14 cellular contexts compared by ENCODE assay signal in genomic region chr19:2817237-2817829, GRCh38. TPM values are rescaled to one million over a fixed set of nuclear protein-coding genes. Genes with fewer than 3 reads are reported as not detected.
DNase-seq lines count a peak whose midpoint lies in the region; ATAC-seq, FAIRE-seq and TF ChIP-seq lines count a peak whose summit lies in the region.
"Not testable (repeated sequence)": the region's sequence is repeated elsewhere in the genome, so short reads cannot be mapped to it uniquely, and the experiment has no call there.
"Had no signal": no experiment of that assay in that cellular context is flagged by ENCODE, and none has a peak within 500 bp of the region (broad histone marks: within the 10 kb centered on the region; RNA-seq: fewer than 3 reads in every experiment).

No MANE protein-coding gene starts in this region.

- not testable (repeated sequence) for H3K27me3 ChIP-seq in H1 (replicated peaks in 1 of 4; ENCODE audit: control insufficient read depth in 3 of 4, extremely low read depth in 1 of 4, insufficient read depth in 3 of 4, low read length in 3 of 4)

- not testable (repeated sequence) for H2BK5ac ChIP-seq in H1 (ENCODE audit: low read depth, low read length)

- not testable (repeated sequence) for H3K79me2 ChIP-seq in H1 (ENCODE audit: control insufficient read depth in 1 of 2, insufficient read depth in 2 of 2, low read length in 2 of 2)

- intact Hi-C loops in Calu3 (cut with micrococcal nuclease; ENCODE audit: unreplicated experiment): not testable (repeated sequence)

- not testable (repeated sequence) for TF ChIP-seq RAD21 in H1 (IDR thresholded peaks at IDR 0.05 in 1 of 2, conservative IDR thresholded peaks at IDR 0.05 in 1 of 2; ENCODE audit: low read depth in 2 of 2, low read length in 2 of 2)

- H3K18ac ChIP-seq in H1 (ENCODE audit: extremely low read depth, low read length): not testable (repeated sequence)

- H4K5ac ChIP-seq in H1 (ENCODE audit: insufficient read length, low read depth, low read length): not testable (repeated sequence)

- not testable (repeated sequence) for H2BK12ac ChIP-seq in H1 (ENCODE audit: low read depth, low read length)

- H3K36me3 ChIP-seq in HEK293 (ENCODE audit: control insufficient read depth in 2 of 2, insufficient read depth in 1 of 2, low read length in 2 of 2): peaks cover 0 to 22% of the 10 kb centered on the region in 2 experiments; a peak in 2 of 3 replicates
- peaks cover 2 to 17% (median 10%) of the 10 kb centered on the region in 4 experiments; a peak in 6 of 8 replicates for H3K36me3 ChIP-seq in H1 (ENCODE audit: control insufficient read depth in 2 of 4, insufficient read depth in 4 of 4, low read length in 3 of 4)

- not testable (repeated sequence) for H3K4me3 ChIP-seq in HEK293 (ENCODE audit: low read depth, low read length)
- H3K4me3 ChIP-seq in H1 (ENCODE audit: extremely low read depth in 1 of 4, insufficient read depth in 2 of 4, low read depth in 3 of 4, low read length in 4 of 4): peak overlapping the region in 1 of 4 experiments; percentile 43; a peak in 1 of 8 replicates

- H2AFZ ChIP-seq in H1 (ENCODE audit: low read length): not testable (repeated sequence)

- not testable (repeated sequence) for TF ChIP-seq EP300 in H1 (IDR thresholded peaks at IDR 0.05; ENCODE audit: borderline replicate concordance in 1 of 2, low read depth in 2 of 2, low read length in 2 of 2)

- not testable (repeated sequence) for FAIRE-seq in H1 (lab: Jason Lieb, UNC)

- H3K79me1 ChIP-seq in H1 (ENCODE audit: low read depth, low read length): not testable (repeated sequence)

- H3K4ac ChIP-seq in H1 (replicated peaks; ENCODE audit: insufficient read length, low read depth, low read length): not testable (repeated sequence)

- WGBS in H1 (ENCODE audit: extremely low coverage in 1 of 2, insufficient coverage in 1 of 2, insufficient read length in 1 of 2, insufficient replicate concordance in 2 of 2, low coverage in 1 of 2, low lambda C conversion rate in 2 of 2, missing lambda C conversion rate in 1 of 2), 2 experiments: 34% methylated on average over 22 of the region's 22 CpGs; no CpG with 5 or more reads in 1 of the 2 experiments

- not testable (repeated sequence) for H4K8ac ChIP-seq in H1 (ENCODE audit: extremely low read depth, insufficient read depth, low read length)

- H3K9me3 Mint-ChIP-seq in Calu3 (ENCODE audit: low read depth, unreplicated experiment); activated T-cell treated with anti-CD3 and anti-CD28 coated beads, Interleukin-2, amount 50 U/mL, for 72 hours; neural crest cell; stimulated activated naive B cell treated with anti-CD40 and anti-IgM and Interleukin-4, amounts not matched to agents 10 μg/mL and 1 μg/mL and 100 μg/mL, for 72 hours: not testable (repeated sequence)

- CTCF ChIA-PET in Calu3 (lab: Charles Lee): interaction anchor here (0.6 kb wide), 1 partner anchor 134 kb away, joined by 4 read pairs; no protein-coding TSS in a partner anchor
- CTCF ChIA-PET in HEK293 (lab: Yijun Ruan, JAX); H1 (lab: Charles Lee; ENCODE audit: partially characterized antibody): not testable (repeated sequence)

- H2AK5ac ChIP-seq in H1 (ENCODE audit: low read depth, low read length): not testable (repeated sequence)

- not testable (repeated sequence) for H4K20me1 ChIP-seq in H1 (replicated peaks in 1 of 2; ENCODE audit: control insufficient read depth in 1 of 2, insufficient read depth in 2 of 2, low read length in 2 of 2)

- H3K56ac ChIP-seq in H1 (replicated peaks; ENCODE audit: insufficient read length, low read depth, low read length): not testable (repeated sequence)

- peak; percentile 11 for DNase-seq in Calu3
- DNase-seq in RKO (ENCODE audit: low spot score): peak; percentile 79
- DNase-seq in activated T-cell treated with anti-CD3 and anti-CD28 coated beads, Interleukin-2, amount 50 U/mL, for 72 hours: peak; percentile 19 to 20
- peak in 1 of 2 experiments; percentile 70 for DNase-seq in H1 (ENCODE audit: low read depth in 1 of 2, low spot score in 2 of 2)
- DNase-seq in iPS-NIHi11 (ENCODE audit: low spot score): peak; percentile 16
- not testable (repeated sequence) for DNase-seq in neural crest cell (ENCODE audit: low read depth, low spot score); stimulated activated naive B cell treated with anti-CD40 and anti-IgM and Interleukin-4, amounts not matched to agents 10 μg/mL and 1 μg/mL and 100 μg/mL, for 72 hours

- not testable (repeated sequence) for H2BK15ac ChIP-seq in H1 (ENCODE audit: low read length)

- H2BK120ac ChIP-seq in H1 (replicated peaks; ENCODE audit: low read depth, low read length): not testable (repeated sequence)

- H3K23ac ChIP-seq in H1 (ENCODE audit: insufficient read length): not testable (repeated sequence)

- H3K4me3 Mint-ChIP-seq in Calu3 (ENCODE audit: low read depth, unreplicated experiment) (peak overlapping the region; percentile 32), neural crest cell (peak overlapping the region; percentile 81)
- not testable (repeated sequence) for H3K4me3 Mint-ChIP-seq in activated T-cell treated with anti-CD3 and anti-CD28 coated beads, Interleukin-2, amount 50 U/mL, for 72 hours; stimulated activated naive B cell treated with anti-CD40 and anti-IgM and Interleukin-4, amounts not matched to agents 10 μg/mL and 1 μg/mL and 100 μg/mL, for 72 hours

- BruUV-seq in Calu3 (replicated peaks; lab: Mats Ljungman, UMichigan): not testable (repeated sequence)

- not testable (repeated sequence) for ATAC-seq in activated T-cell treated with anti-CD3 and anti-CD28 coated beads, Interleukin-2, amount 50 U/mL, for 72 hours (replicated peaks in 1 of 2); stimulated activated naive B cell treated with anti-CD40 and anti-IgM and Interleukin-4, amounts not matched to agents 10 μg/mL and 1 μg/mL and 100 μg/mL, for 72 hours (replicated peaks)

- peak overlapping the region in 1 of 2 experiments; percentile 46; a peak in 1 of 4 replicates for H3K4me2 ChIP-seq in H1 (ENCODE audit: insufficient read depth in 1 of 2, low read depth in 2 of 2, low read length in 2 of 2)

- peak overlapping the region; percentile 50 for H3K27ac Mint-ChIP-seq in Calu3 (ENCODE audit: unreplicated experiment)
- peak overlapping the region; percentile 64 for H3K27ac Mint-ChIP-seq in activated T-cell treated with anti-CD3 and anti-CD28 coated beads, Interleukin-2, amount 50 U/mL, for 72 hours
- H3K27ac Mint-ChIP-seq in neural crest cell (ENCODE audit: unreplicated experiment): not testable (repeated sequence)
- peak overlapping the region; percentile 43 for H3K27ac Mint-ChIP-seq in stimulated activated naive B cell treated with anti-CD40 and anti-IgM and Interleukin-4, amounts not matched to agents 10 μg/mL and 1 μg/mL and 100 μg/mL, for 72 hours

- H3K9ac ChIP-seq in H1 (replicated peaks in 1 of 4; ENCODE audit: extremely low read depth in 1 of 4, low read depth in 3 of 4, low read length in 3 of 4): not testable (repeated sequence)

- H3K4me1 ChIP-seq in HEK293 (ENCODE audit: control insufficient read depth, insufficient read depth, low read length); H1 (replicated peaks in 1 of 4; ENCODE audit: control insufficient read depth in 3 of 4, insufficient read depth in 4 of 4, low read length in 3 of 4): not testable (repeated sequence)

- TF ChIP-seq CTCF in Calu3 (IDR thresholded peaks at IDR 0.05; ENCODE audit: unreplicated experiment); HEK293 (tag by site-specific recombination; IDR thresholded peaks at IDR 0.05); H1 (IDR thresholded peaks at IDR 0.05; ENCODE audit: control extremely low read depth in 1 of 3, insufficient read depth in 1 of 3, low read depth in 1 of 3, low read length in 3 of 3); neural crest cell (conservative IDR thresholded peaks at IDR 0.05): not testable (repeated sequence)

- not testable (repeated sequence) for H3K27ac ChIP-seq in HEK293 (ENCODE audit: extremely low read depth, low read depth, low read length); H1 (ENCODE audit: low read depth, low read length)

- POLR2A ChIA-PET in HEK293 (lab: Yijun Ruan, JAX): not testable (repeated sequence)
- POLR2A ChIA-PET in H1 (lab: Charles Lee; ENCODE audit: partially characterized antibody): interaction anchor here (0.7 kb wide), 1 partner anchor 180 kb away, joined by 4 read pairs; no protein-coding TSS in a partner anchor

- not testable (repeated sequence) for TF ChIP-seq POLR2A in H1 (IDR thresholded peaks at IDR 0.05; ENCODE audit: control extremely low read depth in 1 of 2, low read depth in 2 of 2, low read length in 2 of 2)

- not testable (repeated sequence) for H2BK20ac ChIP-seq in H1 (ENCODE audit: low read length)

- not testable (repeated sequence) for H3K14ac ChIP-seq in H1 (ENCODE audit: insufficient read length)

- not testable (repeated sequence) for H4K91ac ChIP-seq in H1 (replicated peaks; ENCODE audit: insufficient read length, low read length)

- H3K4me1 Mint-ChIP-seq in Calu3 (ENCODE audit: low read depth, unreplicated experiment); neural crest cell: not testable (repeated sequence)
- peaks cover 20% of the 10 kb centered on the region for H3K4me1 Mint-ChIP-seq in activated T-cell treated with anti-CD3 and anti-CD28 coated beads, Interleukin-2, amount 50 U/mL, for 72 hours (ENCODE audit: low read depth)
- peaks cover 10 to 20% of the 10 kb centered on the region in 2 donors for H3K4me1 Mint-ChIP-seq in stimulated activated naive B cell treated with anti-CD40 and anti-IgM and Interleukin-4, amounts not matched to agents 10 μg/mL and 1 μg/mL and 100 μg/mL, for 72 hours

- peaks cover 30% of the 10 kb centered on the region for H3K36me3 Mint-ChIP-seq in Calu3 (ENCODE audit: insufficient read depth, unreplicated experiment)
- H3K36me3 Mint-ChIP-seq in activated T-cell treated with anti-CD3 and anti-CD28 coated beads, Interleukin-2, amount 50 U/mL, for 72 hours (ENCODE audit: insufficient read depth in 2 of 2); neural crest cell (ENCODE audit: low read depth): not testable (repeated sequence)
- H3K36me3 Mint-ChIP-seq in stimulated activated naive B cell treated with anti-CD40 and anti-IgM and Interleukin-4, amounts not matched to agents 10 μg/mL and 1 μg/mL and 100 μg/mL, for 72 hours: peaks cover 17 to 23% of the 10 kb centered on the region in 2 donors

- not testable (repeated sequence) for H3K23me2 ChIP-seq in H1 (ENCODE audit: low read depth, low read length)

- H3K27me3 Mint-ChIP-seq in Calu3 (ENCODE audit: unreplicated experiment); activated T-cell treated with anti-CD3 and anti-CD28 coated beads, Interleukin-2, amount 50 U/mL, for 72 hours (ENCODE audit: low read depth); neural crest cell (ENCODE audit: low read depth); stimulated activated naive B cell treated with anti-CD40 and anti-IgM and Interleukin-4, amounts not matched to agents 10 μg/mL and 1 μg/mL and 100 μg/mL, for 72 hours: not testable (repeated sequence)

- H3K9me3 ChIP-seq in HEK293 (ENCODE audit: control insufficient read depth, insufficient read depth, low read depth, low read length); H1 (ENCODE audit: insufficient read depth in 2 of 2, low read depth in 1 of 2, low read length in 1 of 2): not testable (repeated sequence)

RNA-seq across cellular contexts. Expression of gene ZNF554, which starts 2.3 kb away (rescaled TPM):
- total RNA-seq in Calu3 (2022) (4.3 and 4.9 TPM in 2 replicates), neural crest cell (8.6 and 9.0 TPM in 2 replicates)
- total RNA-seq in activated T-cell treated with anti-CD3 and anti-CD28 coated beads, Interleukin-2, amount 50 U/mL, for 72 hours: 1 to 10 TPM; 4.3 to 4.5 TPM
- total RNA-seq in H1 (2021; fragmentation: NEBNext Ultra II Directional; extraction: Animal tissue kit (Norgen Biotek cat#: 25700)): 3.9 and 5.7 TPM in 2 replicates
- 1.8 and 1.9 TPM in 2 replicates for polyA plus RNA-seq in H1 (2011; rRNA removed)
- polyA plus RNA-seq in H1 (2011; cell fraction: cytosol; rRNA removed): 2.5 TPM
- polyA plus RNA-seq in H1 (2011; cell fraction: nucleus; rRNA removed): 2.7 TPM
- polyA plus RNA-seq in H1 (2012, experiment 1 of 2): 3.3 to 4.1 TPM (median 3.5 TPM) in 4 replicates
- polyA plus RNA-seq in H1 (2012, experiment 2 of 2): 1.7 TPM
- polyA plus RNA-seq in H1 (2013, experiment 1 of 2): 3.0 TPM
- polyA plus RNA-seq in H1 (2013, experiment 2 of 2): 2.9 TPM
- 3.8 and 5.0 TPM in 2 replicates for polyA minus RNA-seq in H1 (2011; rRNA and poly(A)+ RNA removed)
- 5.4 TPM for polyA minus RNA-seq in H1 (2011; cell fraction: cytosol; rRNA and poly(A)+ RNA removed)
- 3.4 TPM for polyA minus RNA-seq in H1 (2011; cell fraction: nucleus; rRNA and poly(A)+ RNA removed)

RNA-seq across cellular contexts. Expression of gene ZNF555, which starts 23.9 kb away (rescaled TPM):
- total RNA-seq in Calu3 (2022): 3.8 and 5.7 TPM in 2 replicates
- 1 to 10 TPM; 4.6 to 4.8 TPM for total RNA-seq in activated T-cell treated with anti-CD3 and anti-CD28 coated beads, Interleukin-2, amount 50 U/mL, for 72 hours
- 5.4 and 5.7 TPM in 2 replicates for total RNA-seq in H1 (2021; fragmentation: NEBNext Ultra II Directional; extraction: Animal tissue kit (Norgen Biotek cat#: 25700))
- polyA plus RNA-seq in H1 (2011; rRNA removed): 1.1 and 1.6 TPM in 2 replicates
- polyA plus RNA-seq in H1 (2011; cell fraction: cytosol; rRNA removed): 1.9 TPM
- polyA plus RNA-seq in H1 (2011; cell fraction: nucleus; rRNA removed): 1.7 TPM
- polyA plus RNA-seq in H1 (2012, experiment 1 of 2): 2.7 to 3.0 TPM (median 2.9 TPM) in 4 replicates
- polyA plus RNA-seq in H1 (2012, experiment 2 of 2): 0.14 TPM
- 2.6 TPM for polyA plus RNA-seq in H1 (2013, experiment 1 of 2)
- 2.6 TPM for polyA plus RNA-seq in H1 (2013, experiment 2 of 2)
- polyA minus RNA-seq in H1 (2011; rRNA and poly(A)+ RNA removed): 9.4 and 14.0 TPM in 2 replicates
- 5.9 TPM for polyA minus RNA-seq in H1 (2011; cell fraction: cytosol; rRNA and poly(A)+ RNA removed)
- 8.4 TPM for polyA minus RNA-seq in H1 (2011; cell fraction: nucleus; rRNA and poly(A)+ RNA removed)
- total RNA-seq in neural crest cell: 10.5 and 11.4 TPM in 2 replicates

RNA-seq across cellular contexts. Expression of gene THOP1, which starts 32.0 kb away (rescaled TPM):
- total RNA-seq in Calu3 (2022) (85.9 and 86.2 TPM in 2 replicates), neural crest cell (171 and 173 TPM in 2 replicates)
- total RNA-seq in activated T-cell treated with anti-CD3 and anti-CD28 coated beads, Interleukin-2, amount 50 U/mL, for 72 hours: 100 to 1,000 TPM; 101 to 126 TPM
- 159 and 170 TPM in 2 replicates for total RNA-seq in H1 (2021; fragmentation: NEBNext Ultra II Directional; extraction: Animal tissue kit (Norgen Biotek cat#: 25700))
- polyA plus RNA-seq in H1 (2011; rRNA removed): 136 and 181 TPM in 2 replicates
- polyA plus RNA-seq in H1 (2011; cell fraction: cytosol; rRNA removed): 194 TPM
- 331 TPM for polyA plus RNA-seq in H1 (2011; cell fraction: nucleus; rRNA removed)
- 101 to 187 TPM (median 172 TPM) in 4 replicates for polyA plus RNA-seq in H1 (2012, experiment 1 of 2)
- 99.1 TPM for polyA plus RNA-seq in H1 (2012, experiment 2 of 2)
- polyA plus RNA-seq in H1 (2013, experiment 1 of 2): 93.9 TPM
- 88.4 TPM for polyA plus RNA-seq in H1 (2013, experiment 2 of 2)
- polyA minus RNA-seq in H1 (2011; rRNA and poly(A)+ RNA removed): 89.9 and 90.6 TPM in 2 replicates
- 89.8 TPM for polyA minus RNA-seq in H1 (2011; cell fraction: cytosol; rRNA and poly(A)+ RNA removed)
- 79.2 TPM for polyA minus RNA-seq in H1 (2011; cell fraction: nucleus; rRNA and poly(A)+ RNA removed)

RNA-seq across cellular contexts. Expression of gene SGTA, which starts 34.3 kb away (rescaled TPM):
- total RNA-seq in Calu3 (2022) (44.7 and 48.3 TPM in 2 replicates), neural crest cell (89.9 and 95.1 TPM in 2 replicates)
- total RNA-seq in activated T-cell treated with anti-CD3 and anti-CD28 coated beads, Interleukin-2, amount 50 U/mL, for 72 hours: 10 to 100 TPM; 45.1 to 63.7 TPM
- total RNA-seq in H1 (2021; fragmentation: NEBNext Ultra II Directional; extraction: Animal tissue kit (Norgen Biotek cat#: 25700)): 86.8 and 89.0 TPM in 2 replicates
- 130 and 201 TPM in 2 replicates for polyA plus RNA-seq in H1 (2011; rRNA removed)
- polyA plus RNA-seq in H1 (2011; cell fraction: cytosol; rRNA removed): 104 TPM
- 138 TPM for polyA plus RNA-seq in H1 (2011; cell fraction: nucleus; rRNA removed)
- 62.4 to 94.3 TPM (median 88.3 TPM) in 4 replicates for polyA plus RNA-seq in H1 (2012, experiment 1 of 2)
- polyA plus RNA-seq in H1 (2012, experiment 2 of 2): 101 TPM
- 72.7 TPM for polyA plus RNA-seq in H1 (2013, experiment 1 of 2)
- polyA plus RNA-seq in H1 (2013, experiment 2 of 2): 74.2 TPM
- 30.7 and 31.4 TPM in 2 replicates for polyA minus RNA-seq in H1 (2011; rRNA and poly(A)+ RNA removed)
- polyA minus RNA-seq in H1 (2011; cell fraction: cytosol; rRNA and poly(A)+ RNA removed): 43.4 TPM
- polyA minus RNA-seq in H1 (2011; cell fraction: nucleus; rRNA and poly(A)+ RNA removed): 31.2 TPM

RNA-seq across cellular contexts. Expression of gene ZNF556, which starts 49.8 kb away (rescaled TPM):
- total RNA-seq in Calu3 (2022) (not detected in 2 replicates), neural crest cell (0.05 TPM in 2 replicates)
- total RNA-seq in activated T-cell treated with anti-CD3 and anti-CD28 coated beads, Interleukin-2, amount 50 U/mL, for 72 hours: under 1 TPM in 1 of 2 donors, not detected in 1; 0.10 TPM
- total RNA-seq in H1 (2021; fragmentation: NEBNext Ultra II Directional; extraction: Animal tissue kit (Norgen Biotek cat#: 25700)): not detected in 2 replicates
- polyA plus RNA-seq in H1 (2011; rRNA removed): not detected in 2 replicates
- not detected for polyA plus RNA-seq in H1 (2011; cell fraction: cytosol; rRNA removed)
- polyA plus RNA-seq in H1 (2011; cell fraction: nucleus; rRNA removed): not detected
- not detected in 4 replicates for polyA plus RNA-seq in H1 (2012, experiment 1 of 2)
- polyA plus RNA-seq in H1 (2012, experiment 2 of 2): not detected
- not detected for polyA plus RNA-seq in H1 (2013, experiment 1 of 2)
- polyA plus RNA-seq in H1 (2013, experiment 2 of 2): not detected
- not detected in 2 replicates for polyA minus RNA-seq in H1 (2011; rRNA and poly(A)+ RNA removed)
- not detected for polyA minus RNA-seq in H1 (2011; cell fraction: cytosol; rRNA and poly(A)+ RNA removed)
- not detected for polyA minus RNA-seq in H1 (2011; cell fraction: nucleus; rRNA and poly(A)+ RNA removed)
- total RNA-seq: activated B cell treated with CpG ODN at 0.5 μM for 24 hours, left lung, mesenteric fat pad, sigmoid colon, upper lobe of right lung had no signal
- polyA plus RNA-seq: immature natural killer cell, sigmoid colon had no signal
